ENCODE assay signal across 1 cellular context in the genomic region with DNA sequence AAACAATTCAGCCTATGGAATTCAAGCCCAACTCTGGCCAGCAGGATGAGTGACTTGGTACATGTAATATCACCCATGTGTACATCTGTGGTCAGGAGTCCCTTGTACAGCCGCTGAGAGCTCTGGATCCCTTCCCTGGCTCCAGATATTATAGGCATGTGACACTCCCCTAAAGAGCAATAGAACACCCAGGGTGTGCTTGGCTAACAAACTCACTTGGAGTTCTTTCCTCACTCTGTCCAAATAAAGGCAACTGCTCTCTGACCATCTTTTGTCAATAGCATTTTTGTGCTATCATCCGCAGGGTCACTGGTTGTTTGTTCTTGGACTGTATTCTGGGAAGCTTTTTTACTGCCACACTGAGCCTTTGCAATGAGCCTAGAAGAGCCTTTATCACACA.
A peak's percentile ranks its signal among the peaks of the same experiment; 100 is the strongest.
TF ChIP-seq lines count a peak whose summit lies in the region.

No MANE protein-coding gene starts in this region.

TF ChIP-seq in HepG2, 621 proteins besides CTCF, POLR2A, EP300 and RAD21 (continued from another document and continues in another):
- TF ChIP-seq, protein P1, sequence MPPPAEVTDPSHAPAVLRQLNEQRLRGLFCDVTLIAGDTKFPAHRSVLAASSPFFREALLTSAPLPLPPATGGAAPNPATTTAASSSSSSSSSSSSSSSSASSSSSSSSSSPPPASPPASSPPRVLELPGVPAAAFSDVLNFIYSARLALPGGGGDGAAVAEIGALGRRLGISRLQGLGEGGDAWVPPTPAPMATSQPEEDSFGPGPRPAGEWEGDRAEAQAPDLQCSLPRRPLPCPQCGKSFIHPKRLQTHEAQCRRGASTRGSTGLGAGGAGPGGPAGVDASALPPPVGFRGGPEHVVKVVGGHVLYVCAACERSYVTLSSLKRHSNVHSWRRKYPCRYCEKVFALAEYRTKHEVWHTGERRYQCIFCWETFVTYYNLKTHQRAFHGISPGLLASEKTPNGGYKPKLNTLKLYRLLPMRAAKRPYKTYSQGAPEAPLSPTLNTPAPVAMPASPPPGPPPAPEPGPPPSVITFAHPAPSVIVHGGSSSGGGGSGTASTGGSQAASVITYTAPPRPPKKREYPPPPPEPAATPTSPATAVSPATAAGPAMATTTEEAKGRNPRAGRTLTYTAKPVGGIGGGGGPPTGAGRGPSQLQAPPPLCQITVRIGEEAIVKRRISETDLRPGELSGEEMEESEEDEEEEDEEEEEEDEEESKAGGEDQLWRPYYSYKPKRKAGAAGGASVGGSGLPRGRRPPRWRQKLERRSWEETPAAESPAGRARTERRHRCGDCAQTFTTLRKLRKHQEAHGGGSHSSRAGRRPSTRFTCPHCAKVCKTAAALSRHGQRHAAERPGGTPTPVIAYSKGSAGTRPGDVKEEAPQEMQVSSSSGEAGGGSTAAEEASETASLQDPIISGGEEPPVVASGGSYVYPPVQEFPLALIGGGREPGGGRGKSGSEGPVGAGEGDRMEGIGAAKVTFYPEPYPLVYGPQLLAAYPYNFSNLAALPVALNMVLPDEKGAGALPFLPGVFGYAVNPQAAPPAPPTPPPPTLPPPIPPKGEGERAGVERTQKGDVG (CRISPR knock-in tag; IDR thresholded peaks at IDR 0.05; ENCODE audit: borderline replicate concordance), result no peak
- no peak for TF ChIP-seq GABPB1 (CRISPR knock-in tag; IDR thresholded peaks at IDR 0.05)
- no peak for TF ChIP-seq RBM22 (optimal IDR thresholded peaks at IDR 0.05; ENCODE audit: low read length)
- TF ChIP-seq KAT8 (CRISPR knock-in tag; IDR thresholded peaks at IDR 0.05), result no peak; the same call in 1 of the 2 replicates
- no peak for TF ChIP-seq NCOA5 (CRISPR knock-in tag; IDR thresholded peaks at IDR 0.05)
- TF ChIP-seq CBX1 (IDR thresholded peaks at IDR 0.05; ENCODE audit: low read depth), result no peak
- TF ChIP-seq HDAC6 (IDR thresholded peaks at IDR 0.05; ENCODE audit: low read depth, low read length), result no peak
- TF ChIP-seq ZC3H13 (CRISPR knock-in tag; IDR thresholded peaks at IDR 0.05), result no peak
- no peak for TF ChIP-seq JDP2 (CRISPR knock-in tag; IDR thresholded peaks at IDR 0.05; ENCODE audit: borderline replicate concordance)
- TF ChIP-seq MYC (CRISPR knock-in tag; IDR thresholded peaks at IDR 0.05; ENCODE audit: borderline replicate concordance), result no peak
- no peak for TF ChIP-seq ZKSCAN8 (CRISPR knock-in tag; IDR thresholded peaks at IDR 0.05; ENCODE audit: borderline replicate concordance)
- TF ChIP-seq GPN1 (CRISPR knock-in tag; IDR thresholded peaks at IDR 0.05; ENCODE audit: borderline replicate concordance), result no peak
- TF ChIP-seq ZNF614 (CRISPR knock-in tag; IDR thresholded peaks at IDR 0.05; ENCODE audit: borderline replicate concordance), result peak; percentile 55; the same call in 1 of the 2 replicates
- TF ChIP-seq POGK (CRISPR knock-in tag; conservative IDR thresholded peaks at IDR 0.05), result no peak
- no peak for TF ChIP-seq ZNF891 (CRISPR knock-in tag; IDR thresholded peaks at IDR 0.05)
- peak; percentile 65; the same call in 1 of the 2 replicates for TF ChIP-seq SALL1 (CRISPR knock-in tag; IDR thresholded peaks at IDR 0.05)
- TF ChIP-seq MAX (IDR thresholded peaks at IDR 0.05), result no peak
- no peak for TF ChIP-seq ZNF616 (CRISPR knock-in tag; IDR thresholded peaks at IDR 0.05; ENCODE audit: low read depth)
- TF ChIP-seq ZNF781 (CRISPR knock-in tag; IDR thresholded peaks at IDR 0.05; ENCODE audit: borderline replicate concordance, not compliant biosample characterization), result no peak
- TF ChIP-seq ZNF331 (CRISPR knock-in tag; IDR thresholded peaks at IDR 0.05), result peak; percentile 65; the same call in 1 of the 2 replicates
- TF ChIP-seq ZUFSP (CRISPR knock-in tag; IDR thresholded peaks at IDR 0.05; ENCODE audit: borderline replicate concordance), result no peak
- no peak for TF ChIP-seq ZBTB2 (CRISPR knock-in tag; IDR thresholded peaks at IDR 0.05; ENCODE audit: low read depth)
- no peak for TF ChIP-seq ZNF660 (CRISPR knock-in tag; IDR thresholded peaks at IDR 0.05; ENCODE audit: borderline replicate concordance, low read depth)
- TF ChIP-seq, protein P2, sequence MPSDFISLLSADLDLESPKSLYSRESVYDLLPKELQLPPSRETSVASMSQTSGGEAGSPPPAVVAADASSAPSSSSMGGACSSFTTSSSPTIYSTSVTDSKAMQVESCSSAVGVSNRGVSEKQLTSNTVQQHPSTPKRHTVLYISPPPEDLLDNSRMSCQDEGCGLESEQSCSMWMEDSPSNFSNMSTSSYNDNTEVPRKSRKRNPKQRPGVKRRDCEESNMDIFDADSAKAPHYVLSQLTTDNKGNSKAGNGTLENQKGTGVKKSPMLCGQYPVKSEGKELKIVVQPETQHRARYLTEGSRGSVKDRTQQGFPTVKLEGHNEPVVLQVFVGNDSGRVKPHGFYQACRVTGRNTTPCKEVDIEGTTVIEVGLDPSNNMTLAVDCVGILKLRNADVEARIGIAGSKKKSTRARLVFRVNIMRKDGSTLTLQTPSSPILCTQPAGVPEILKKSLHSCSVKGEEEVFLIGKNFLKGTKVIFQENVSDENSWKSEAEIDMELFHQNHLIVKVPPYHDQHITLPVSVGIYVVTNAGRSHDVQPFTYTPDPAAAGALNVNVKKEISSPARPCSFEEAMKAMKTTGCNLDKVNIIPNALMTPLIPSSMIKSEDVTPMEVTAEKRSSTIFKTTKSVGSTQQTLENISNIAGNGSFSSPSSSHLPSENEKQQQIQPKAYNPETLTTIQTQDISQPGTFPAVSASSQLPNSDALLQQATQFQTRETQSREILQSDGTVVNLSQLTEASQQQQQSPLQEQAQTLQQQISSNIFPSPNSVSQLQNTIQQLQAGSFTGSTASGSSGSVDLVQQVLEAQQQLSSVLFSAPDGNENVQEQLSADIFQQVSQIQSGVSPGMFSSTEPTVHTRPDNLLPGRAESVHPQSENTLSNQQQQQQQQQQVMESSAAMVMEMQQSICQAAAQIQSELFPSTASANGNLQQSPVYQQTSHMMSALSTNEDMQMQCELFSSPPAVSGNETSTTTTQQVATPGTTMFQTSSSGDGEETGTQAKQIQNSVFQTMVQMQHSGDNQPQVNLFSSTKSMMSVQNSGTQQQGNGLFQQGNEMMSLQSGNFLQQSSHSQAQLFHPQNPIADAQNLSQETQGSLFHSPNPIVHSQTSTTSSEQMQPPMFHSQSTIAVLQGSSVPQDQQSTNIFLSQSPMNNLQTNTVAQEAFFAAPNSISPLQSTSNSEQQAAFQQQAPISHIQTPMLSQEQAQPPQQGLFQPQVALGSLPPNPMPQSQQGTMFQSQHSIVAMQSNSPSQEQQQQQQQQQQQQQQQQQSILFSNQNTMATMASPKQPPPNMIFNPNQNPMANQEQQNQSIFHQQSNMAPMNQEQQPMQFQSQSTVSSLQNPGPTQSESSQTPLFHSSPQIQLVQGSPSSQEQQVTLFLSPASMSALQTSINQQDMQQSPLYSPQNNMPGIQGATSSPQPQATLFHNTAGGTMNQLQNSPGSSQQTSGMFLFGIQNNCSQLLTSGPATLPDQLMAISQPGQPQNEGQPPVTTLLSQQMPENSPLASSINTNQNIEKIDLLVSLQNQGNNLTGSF (CRISPR knock-in tag; IDR thresholded peaks at IDR 0.05), result no peak
- no peak for TF ChIP-seq KLF6 (CRISPR knock-in tag; IDR thresholded peaks at IDR 0.05)
- no peak for TF ChIP-seq ARNT2 (CRISPR knock-in tag; IDR thresholded peaks at IDR 0.05; ENCODE audit: low read depth)
- TF ChIP-seq KLF12 (CRISPR knock-in tag; IDR thresholded peaks at IDR 0.05; ENCODE audit: borderline replicate concordance), result no peak
- no peak for TF ChIP-seq ZNF468 (CRISPR knock-in tag; IDR thresholded peaks at IDR 0.05)
- no peak; the same call in 1 of the 2 replicates for TF ChIP-seq NFIC (IDR thresholded peaks at IDR 0.05; ENCODE audit: low read length)
- TF ChIP-seq TOE1 (CRISPR knock-in tag; IDR thresholded peaks at IDR 0.05), result no peak
- no peak for TF ChIP-seq HIVEP1 (CRISPR knock-in tag; IDR thresholded peaks at IDR 0.05)
- peak; percentile 60 for TF ChIP-seq GATAD2A (CRISPR knock-in tag; IDR thresholded peaks at IDR 0.05)
- TF ChIP-seq, protein P3, sequence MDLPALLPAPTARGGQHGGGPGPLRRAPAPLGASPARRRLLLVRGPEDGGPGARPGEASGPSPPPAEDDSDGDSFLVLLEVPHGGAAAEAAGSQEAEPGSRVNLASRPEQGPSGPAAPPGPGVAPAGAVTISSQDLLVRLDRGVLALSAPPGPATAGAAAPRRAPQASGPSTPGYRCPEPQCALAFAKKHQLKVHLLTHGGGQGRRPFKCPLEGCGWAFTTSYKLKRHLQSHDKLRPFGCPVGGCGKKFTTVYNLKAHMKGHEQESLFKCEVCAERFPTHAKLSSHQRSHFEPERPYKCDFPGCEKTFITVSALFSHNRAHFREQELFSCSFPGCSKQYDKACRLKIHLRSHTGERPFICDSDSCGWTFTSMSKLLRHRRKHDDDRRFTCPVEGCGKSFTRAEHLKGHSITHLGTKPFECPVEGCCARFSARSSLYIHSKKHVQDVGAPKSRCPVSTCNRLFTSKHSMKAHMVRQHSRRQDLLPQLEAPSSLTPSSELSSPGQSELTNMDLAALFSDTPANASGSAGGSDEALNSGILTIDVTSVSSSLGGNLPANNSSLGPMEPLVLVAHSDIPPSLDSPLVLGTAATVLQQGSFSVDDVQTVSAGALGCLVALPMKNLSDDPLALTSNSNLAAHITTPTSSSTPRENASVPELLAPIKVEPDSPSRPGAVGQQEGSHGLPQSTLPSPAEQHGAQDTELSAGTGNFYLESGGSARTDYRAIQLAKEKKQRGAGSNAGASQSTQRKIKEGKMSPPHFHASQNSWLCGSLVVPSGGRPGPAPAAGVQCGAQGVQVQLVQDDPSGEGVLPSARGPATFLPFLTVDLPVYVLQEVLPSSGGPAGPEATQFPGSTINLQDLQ (CRISPR knock-in tag; IDR thresholded peaks at IDR 0.05), result no peak
- no peak for TF ChIP-seq MTA1 (CRISPR knock-in tag; IDR thresholded peaks at IDR 0.05; ENCODE audit: borderline replicate concordance)
- 0 out of 2 replicates have a peak, but pooled peaks have one; percentile 22 for TF ChIP-seq NCOR1 (IDR thresholded peaks at IDR 0.05; ENCODE audit: borderline replicate concordance, low read length)
- no peak for TF ChIP-seq KLF16 (CRISPR knock-in tag; IDR thresholded peaks at IDR 0.05)
- no peak for TF ChIP-seq ZNF251 (CRISPR knock-in tag; IDR thresholded peaks at IDR 0.05)
- TF ChIP-seq PHF21A (CRISPR knock-in tag; IDR thresholded peaks at IDR 0.05), result peak; percentile 35; the same call in 1 of the 2 replicates
- no peak for TF ChIP-seq PAX8 (CRISPR knock-in tag; IDR thresholded peaks at IDR 0.05; ENCODE audit: borderline replicate concordance)
- TF ChIP-seq ZNF629 (CRISPR knock-in tag; conservative IDR thresholded peaks at IDR 0.05), result no peak
- TF ChIP-seq, protein P4, sequence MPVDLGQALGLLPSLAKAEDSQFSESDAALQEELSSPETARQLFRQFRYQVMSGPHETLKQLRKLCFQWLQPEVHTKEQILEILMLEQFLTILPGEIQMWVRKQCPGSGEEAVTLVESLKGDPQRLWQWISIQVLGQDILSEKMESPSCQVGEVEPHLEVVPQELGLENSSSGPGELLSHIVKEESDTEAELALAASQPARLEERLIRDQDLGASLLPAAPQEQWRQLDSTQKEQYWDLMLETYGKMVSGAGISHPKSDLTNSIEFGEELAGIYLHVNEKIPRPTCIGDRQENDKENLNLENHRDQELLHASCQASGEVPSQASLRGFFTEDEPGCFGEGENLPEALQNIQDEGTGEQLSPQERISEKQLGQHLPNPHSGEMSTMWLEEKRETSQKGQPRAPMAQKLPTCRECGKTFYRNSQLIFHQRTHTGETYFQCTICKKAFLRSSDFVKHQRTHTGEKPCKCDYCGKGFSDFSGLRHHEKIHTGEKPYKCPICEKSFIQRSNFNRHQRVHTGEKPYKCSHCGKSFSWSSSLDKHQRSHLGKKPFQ (CRISPR knock-in tag; IDR thresholded peaks at IDR 0.05; ENCODE audit: insufficient replicate concordance), result no peak
- TF ChIP-seq TCF7 (IDR thresholded peaks at IDR 0.05; ENCODE audit: low read depth), result peak; percentile 42; the same call in 1 of the 2 replicates
- no peak for TF ChIP-seq WIZ (CRISPR knock-in tag; IDR thresholded peaks at IDR 0.05)
- TF ChIP-seq THAP11 (CRISPR knock-in tag; IDR thresholded peaks at IDR 0.05), result no peak
- no peak for TF ChIP-seq HMG20B (CRISPR knock-in tag; conservative IDR thresholded peaks at IDR 0.05)
- no peak for TF ChIP-seq AHR (CRISPR knock-in tag; IDR thresholded peaks at IDR 0.05)
